In genomic region chr16:56488035-56488434, GRCh38 we compare ENCODE assay signal across 14 cellular contexts. TPM values are rescaled to one million over a fixed set of nuclear protein-coding genes. Genes with fewer than 3 reads are reported as not detected.
DNase-seq lines count a peak whose midpoint lies in the region; TF ChIP-seq lines count a peak whose summit lies in the region.
"Had no signal": no experiment of that assay in that cellular context is flagged by ENCODE, and none has a peak within 500 bp of the region (broad histone marks: within the 10 kb centered on the region; RNA-seq: fewer than 3 reads in every experiment).

No MANE protein-coding gene starts in this region.

- H3K27me3 ChIP-seq in Peyer's patch: no peaks in the 10 kb centered on the region

- TF ChIP-seq CTCF in GM20000 (IDR thresholded peaks at IDR 0.05; ENCODE audit: extremely low read depth, missing control alignments) (no peak), Peyer's patch (IDR thresholded peaks at IDR 0.05) (no peak)

- H3K36me3 ChIP-seq in Peyer's patch: peaks cover 0 to 31% (median 0%) of the 10 kb centered on the region in 3 donors

- H3K27ac ChIP-seq in Peyer's patch: no peak overlapping the region

- no peaks in the 10 kb centered on the region for H3K4me1 ChIP-seq in Peyer's patch

- no peaks in the 10 kb centered on the region for H3K9me3 ChIP-seq in Peyer's patch

- DNase-seq in Ammon's horn (ENCODE audit: low spot score): peak; percentile 83
- peak in 39 of 58 donors; percentile 6 to 86 (median 30) for DNase-seq in anterior cingulate cortex (lab: John Stamatoyannopoulos, UW)
- DNase-seq in inferior parietal cortex (ENCODE audit: extremely low spot score): peak; percentile 64
- peak; percentile 62 for DNase-seq in putamen (ENCODE audit: low spot score)
- DNase-seq in GM20000 (ENCODE audit: low spot score): no peak
- DNase-seq in Peyer's patch: no peak
- DNase-seq in DMS153 treated with DMSO at 0.1 percent for 48 hours (lab: John Stamatoyannopoulos, UW; ENCODE audit: unreplicated experiment): no peak
- DNase-seq: AML-193; CD4-positive, alpha-beta memory T cell; H7; Kasumi-1; NCI-H1105 treated with DMSO at 0.1 percent for 48 hours; NCI-H187 treated with DMSO at 0.1 percent for 48 hours; SHP77 treated with DMSO at 0.1 percent for 48 hours had no signal

- TF ChIP-seq POLR2A in Peyer's patch (IDR thresholded peaks at IDR 0.05): no peak

- no peak overlapping the region for H3K4me3 ChIP-seq in Peyer's patch

RNA-seq across cellular contexts. Expression of gene BBS2, which starts 31.8 kb away (rescaled TPM):
- total RNA-seq in Peyer's patch: 10 to 100 TPM; 22.9 to 66.0 (median 39.6) TPM

RNA-seq across cellular contexts. Expression of gene OGFOD1, which starts 36.7 kb away (rescaled TPM):
- 10 to 100 TPM; 11.0 to 47.9 (median 18.0) TPM for total RNA-seq in Peyer's patch

RNA-seq across cellular contexts. Expression of gene NUDT21, which starts 36.9 kb away (rescaled TPM):
- 10 to 100 TPM; 26.1 to 43.6 (median 34.2) TPM for total RNA-seq in Peyer's patch

Comparison
In these comparisons a context has a peak if more than half of its experiments do, and no peak if none do; other contexts are left out.
1. DNase-seq: peak in Ammon's horn (single experiment), anterior cingulate cortex (39 of 58), inferior parietal cortex (single experiment) and putamen (single experiment); none in GM20000 (single experiment), Peyer's patch (0 of 3) and DMS153 treated with DMSO at 0.1 percent for 48 hours (single experiment).